In the genomic region with DNA sequence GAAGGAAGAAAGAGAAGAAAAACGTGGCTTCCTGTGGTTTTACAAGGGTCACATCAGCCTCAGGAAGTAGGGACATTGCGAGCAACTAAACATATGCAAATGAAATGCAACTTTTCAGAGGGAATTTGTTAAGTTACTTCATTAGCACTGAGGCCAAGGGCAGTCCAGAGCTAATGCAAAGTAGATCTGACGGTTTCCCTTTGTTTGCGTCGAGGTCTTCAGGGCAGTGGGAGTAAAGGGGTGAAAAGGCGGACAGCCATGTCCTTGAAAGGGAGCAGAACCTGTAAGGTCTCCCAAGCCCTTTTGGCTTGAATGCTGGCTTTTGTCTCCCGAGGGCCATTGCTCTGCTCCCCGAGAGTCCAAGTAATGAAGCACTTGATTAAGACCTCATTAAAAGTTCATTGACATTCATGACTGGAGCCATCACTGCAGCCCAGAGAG, we compare ENCODE assay signal across 15 cellular contexts.
"Had no signal": no experiment of that assay in that cellular context is flagged by ENCODE, and none has a peak within 500 bp of the region (broad histone marks: within the 10 kb centered on the region; RNA-seq: fewer than 3 reads in every experiment).

No MANE protein-coding gene starts in this region.

- H3K4me2 ChIP-seq: smooth muscle cell had no signal

- H3K36me3 Mint-ChIP-seq: activated naive CD8-positive, alpha-beta T cell treated with anti-CD3 and anti-CD28 coated beads for 36 hours; naive thymus-derived CD4-positive, alpha-beta T cell; stimulated activated effector memory CD8-positive, alpha-beta T cell treated with anti-CD3 and anti-CD28 coated beads, Interleukin-12 subunit alpha, Interleukin-12 subunit beta, amount 100 ng/mL, for 72 hours had no signal

- H3K27me3 ChIP-seq: tibial nerve, vagina had no signal

- H3K9me3 Mint-ChIP-seq: activated naive CD8-positive, alpha-beta T cell treated with anti-CD3 and anti-CD28 coated beads for 36 hours; activated T-cell treated with anti-CD3 and anti-CD28 coated beads, Interleukin-2, amount 50 U/mL, for 4 hours; stimulated activated effector memory CD8-positive, alpha-beta T cell treated with anti-CD3 and anti-CD28 coated beads, Interleukin-12 subunit alpha, Interleukin-12 subunit beta, amount 100 ng/mL, for 72 hours had no signal

- H3K27ac Mint-ChIP-seq: activated naive CD8-positive, alpha-beta T cell treated with anti-CD3 and anti-CD28 coated beads for 36 hours; naive thymus-derived CD4-positive, alpha-beta T cell; stimulated activated effector memory CD8-positive, alpha-beta T cell treated with anti-CD3 and anti-CD28 coated beads, Interleukin-12 subunit alpha, Interleukin-12 subunit beta, amount 100 ng/mL, for 72 hours had no signal

- H3K4me3 Mint-ChIP-seq: activated naive CD8-positive, alpha-beta T cell treated with anti-CD3 and anti-CD28 coated beads for 36 hours; activated T-cell treated with anti-CD3 and anti-CD28 coated beads, Interleukin-2, amount 50 U/mL, for 4 hours; naive thymus-derived CD4-positive, alpha-beta T cell; stimulated activated effector memory CD8-positive, alpha-beta T cell treated with anti-CD3 and anti-CD28 coated beads, Interleukin-12 subunit alpha, Interleukin-12 subunit beta, amount 100 ng/mL, for 72 hours had no signal

- H3K4me3 ChIP-seq: esophagus squamous epithelium, lung, smooth muscle cell, tibial nerve, vagina had no signal

- ATAC-seq: activated T-cell treated with anti-CD3 and anti-CD28 coated beads, Interleukin-2, amount 50 U/mL, for 4 hours; left cardiac atrium; naive thymus-derived CD4-positive, alpha-beta T cell; right cardiac atrium; stimulated activated effector memory CD8-positive, alpha-beta T cell treated with anti-CD3 and anti-CD28 coated beads, Interleukin-12 subunit alpha, Interleukin-12 subunit beta, amount 100 ng/mL, for 72 hours had no signal

- DNase-seq: activated CD4-positive, alpha-beta T cell treated with anti-CD3 and anti-CD28 coated beads, Interleukin-2, amount 50 U/mL, for 4 hours; activated CD4-positive, CD25-positive, alpha-beta regulatory T cell; activated gamma-delta T cell treated with Interleukin-2 at 50 U/mL for 16 hours; activated naive CD8-positive, alpha-beta T cell treated with anti-CD3 and anti-CD28 coated beads for 36 hours; activated T-cell treated with anti-CD3 and anti-CD28 coated beads, Interleukin-2, amount 50 U/mL, for 4 hours; esophagus squamous epithelium; foreskin fibroblast; left cardiac atrium; naive thymus-derived CD4-positive, alpha-beta T cell; right cardiac atrium had no signal

- H3K27ac ChIP-seq: esophagus squamous epithelium, vagina had no signal

- H3K36me3 ChIP-seq: esophagus squamous epithelium, tibial nerve, vagina had no signal

- H3K9me3 ChIP-seq: esophagus squamous epithelium, tibial nerve, vagina had no signal

- H3K4me1 Mint-ChIP-seq: activated naive CD8-positive, alpha-beta T cell treated with anti-CD3 and anti-CD28 coated beads for 36 hours; naive thymus-derived CD4-positive, alpha-beta T cell; stimulated activated effector memory CD8-positive, alpha-beta T cell treated with anti-CD3 and anti-CD28 coated beads, Interleukin-12 subunit alpha, Interleukin-12 subunit beta, amount 100 ng/mL, for 72 hours had no signal

- H3K4me1 ChIP-seq: esophagus squamous epithelium, tibial nerve had no signal
